15 cellular contexts compared by ENCODE assay signal in genomic region chr6:41226752-41227151, GRCh38.
"Had no signal": no experiment of that assay in that cellular context is flagged by ENCODE, and none has a peak within 500 bp of the region (broad histone marks: within the 10 kb centered on the region; RNA-seq: fewer than 3 reads in every experiment).

No MANE protein-coding gene starts in this region.

- H3K4me1 Mint-ChIP-seq: brain had no signal

- H3K36me3 Mint-ChIP-seq: activated naive CD4-positive, alpha-beta T cell treated with anti-CD3 and anti-CD28 coated beads, Interleukin-2, amount 50 U/mL, for 72 hours; brain had no signal

- DNase-seq: activated T-cell treated with anti-CD3 and anti-CD28 coated beads, Interleukin-2, amount 50 U/mL, for 1 hour; amniotic stem cell; cerebellar nuclear complex; esophagus squamous epithelium; foreskin fibroblast; immature natural killer cell; left colon; naive thymus-derived CD8-positive, alpha-beta T cell; occipital lobe; right cardiac atrium; small intestine; stomach had no signal

- H3K27ac Mint-ChIP-seq: activated naive CD4-positive, alpha-beta T cell treated with anti-CD3 and anti-CD28 coated beads, Interleukin-2, amount 50 U/mL, for 72 hours; brain; immature natural killer cell; naive thymus-derived CD8-positive, alpha-beta T cell; progenitor cell of endocrine pancreas had no signal

- H3K4me3 Mint-ChIP-seq: brain; immature natural killer cell; naive thymus-derived CD8-positive, alpha-beta T cell had no signal

- H3K9me3 Mint-ChIP-seq: activated naive CD4-positive, alpha-beta T cell treated with anti-CD3 and anti-CD28 coated beads, Interleukin-2, amount 50 U/mL, for 72 hours; brain; immature natural killer cell had no signal
